In genomic region chr12:4535871-4536270, GRCh38 we compare ENCODE assay signal across 19 cellular contexts. TPM values are rescaled to one million over a fixed set of nuclear protein-coding genes. Genes with fewer than 3 reads are reported as not detected.
A peak's percentile ranks its signal among the peaks of the same experiment; 100 is the strongest.
DNase-seq lines count a peak whose midpoint lies in the region; ATAC-seq and TF ChIP-seq lines count a peak whose summit lies in the region.
"Had no signal": no experiment of that assay in that cellular context is flagged by ENCODE, and none has a peak within 500 bp of the region (broad histone marks: within the 10 kb centered on the region; RNA-seq: fewer than 3 reads in every experiment).

No MANE protein-coding gene starts in this region.

- H3K9me3 ChIP-seq in MM.1S (replicated peaks; ENCODE audit: insufficient read depth, low read length) (no peaks in the 10 kb centered on the region), adrenal gland (replicated peaks in 1 of 3) (no peaks in the 10 kb centered on the region), SJCRH30 (replicated peaks) (no peaks in the 10 kb centered on the region)
- H3K9me3 ChIP-seq: BE2C, MG63 had no signal

- H3K27me3 ChIP-seq in MM.1S (replicated peaks; ENCODE audit: insufficient read depth, low read length) (no peaks in the 10 kb centered on the region), adrenal gland (no peaks in the 10 kb centered on the region), SJCRH30 (no peaks in the 10 kb centered on the region)
- H3K27me3 ChIP-seq: BE2C, MG63 had no signal

- no peaks in the 10 kb centered on the region for H3K27me3 Mint-ChIP-seq in activated naive CD4-positive, alpha-beta T cell treated with anti-CD3 and anti-CD28 coated beads, Interleukin-2, amount 50 U/mL, for 24 hours
- H3K27me3 Mint-ChIP-seq in activated T-helper 17 cell treated with anti-CD3 and anti-CD28 coated beads, Interleukin-2, amount 50 U/mL, for 72 hours: no peaks in the 10 kb centered on the region

- TF ChIP-seq CTCF in MM.1S (IDR thresholded peaks at IDR 0.05; ENCODE audit: low read length) (no peak), adrenal gland (IDR thresholded peaks at IDR 0.05) (no peak)

- H3K36me3 ChIP-seq in MM.1S (replicated peaks; ENCODE audit: insufficient read depth, low read length) (0 out of 2 replicates have a peak, but pooled peaks cover 6% of the 10 kb centered on the region), adrenal gland (replicated peaks in 1 of 2) (peaks cover 0 to 15% of the 10 kb centered on the region in 2 donors), SJCRH30 (peaks cover 34% of the 10 kb centered on the region)

- no peaks in the 10 kb centered on the region for H3K36me3 Mint-ChIP-seq in activated naive CD4-positive, alpha-beta T cell treated with anti-CD3 and anti-CD28 coated beads, Interleukin-2, amount 50 U/mL, for 24 hours
- H3K36me3 Mint-ChIP-seq in activated T-helper 17 cell treated with anti-CD3 and anti-CD28 coated beads, Interleukin-2, amount 50 U/mL, for 72 hours (ENCODE audit: low read depth): peaks cover 31% of the 10 kb centered on the region

- H3K9me2 ChIP-seq in MM.1S (replicated peaks; ENCODE audit: insufficient read depth, low read length): no peaks in the 10 kb centered on the region

- peak overlapping the region; percentile 42 for H3K27ac Mint-ChIP-seq in activated naive CD4-positive, alpha-beta T cell treated with anti-CD3 and anti-CD28 coated beads, Interleukin-2, amount 50 U/mL, for 24 hours
- H3K27ac Mint-ChIP-seq in activated T-helper 17 cell treated with anti-CD3 and anti-CD28 coated beads, Interleukin-2, amount 50 U/mL, for 72 hours: peak overlapping the region; percentile 99

- H3K27ac ChIP-seq in MM.1S (ENCODE audit: low read length) (peak overlapping the region; percentile 77; the same call in 1 of the 2 replicates), adrenal gland (no peak overlapping the region), SJCRH30 (no peak overlapping the region)

- 56 to 66% (median 61%) methylated on average over 2 of the region's 2 CpGs for WGBS in adrenal gland, 4 donors

- H4K20me1 ChIP-seq in MM.1S (ENCODE audit: insufficient read depth, low read length): no peaks in the 10 kb centered on the region

- peaks cover 33% of the 10 kb centered on the region for H3K4me1 Mint-ChIP-seq in activated naive CD4-positive, alpha-beta T cell treated with anti-CD3 and anti-CD28 coated beads, Interleukin-2, amount 50 U/mL, for 24 hours
- H3K4me1 Mint-ChIP-seq in activated T-helper 17 cell treated with anti-CD3 and anti-CD28 coated beads, Interleukin-2, amount 50 U/mL, for 72 hours: peaks cover 20% of the 10 kb centered on the region

- no peak overlapping the region for H2AFZ ChIP-seq in MM.1S (ENCODE audit: low read length)

- H3K4me1 ChIP-seq in MM.1S (ENCODE audit: low read length) (peaks cover 30% of the 10 kb centered on the region), adrenal gland (replicated peaks in 1 of 2) (peaks cover 11 to 19% of the 10 kb centered on the region in 2 donors), SJCRH30 (peaks cover 5% of the 10 kb centered on the region; the same call in 1 of the 2 replicates)
- H3K4me1 ChIP-seq: BE2C had no signal

- H3K4me2 ChIP-seq in MM.1S (ENCODE audit: low read depth, low read length): peak overlapping the region; percentile 60

- no peak overlapping the region for H3K4me3 Mint-ChIP-seq in activated naive CD4-positive, alpha-beta T cell treated with anti-CD3 and anti-CD28 coated beads, Interleukin-2, amount 50 U/mL, for 24 hours
- H3K4me3 Mint-ChIP-seq in activated T-helper 17 cell treated with anti-CD3 and anti-CD28 coated beads, Interleukin-2, amount 50 U/mL, for 72 hours: no peak overlapping the region

- no peak for ATAC-seq in activated T-helper 17 cell treated with anti-CD3 and anti-CD28 coated beads, Interleukin-2, amount 50 U/mL, for 72 hours (replicated peaks)
- ATAC-seq: HCT116, PC-3, SK-N-SH treated with all-trans-retinoic acid at 6 μM for 48 hours had no signal

- H3K9ac ChIP-seq in MM.1S (ENCODE audit: low read length): peak overlapping the region; percentile 26; the same call in 1 of the 2 replicates

- peaks cover 73% of the 10 kb centered on the region for H3K79me2 ChIP-seq in MM.1S (ENCODE audit: low read length)

- TF ChIP-seq POLR2A in adrenal gland (IDR thresholded peaks at IDR 0.05): no peak

- peaks cover 35% of the 10 kb centered on the region for H3F3A ChIP-seq in MM.1S (ENCODE audit: insufficient read depth, low read length)

- H3K9me3 Mint-ChIP-seq in activated naive CD4-positive, alpha-beta T cell treated with anti-CD3 and anti-CD28 coated beads, Interleukin-2, amount 50 U/mL, for 24 hours: no peaks in the 10 kb centered on the region
- no peaks in the 10 kb centered on the region for H3K9me3 Mint-ChIP-seq in activated T-helper 17 cell treated with anti-CD3 and anti-CD28 coated beads, Interleukin-2, amount 50 U/mL, for 72 hours

- H3K4me3 ChIP-seq in MM.1S (ENCODE audit: low read length): 0 out of 2 replicates have a peak overlapping the region, but pooled peaks have one; percentile 17
- no peak overlapping the region for H3K4me3 ChIP-seq in adrenal gland
- H3K4me3 ChIP-seq in SJCRH30: no peak overlapping the region
- H3K4me3 ChIP-seq: MG63 had no signal

- intact Hi-C loops in adrenal gland (cut with DNase I): loop anchor here in 1 of 2 donors (10.0 kb wide), 1 partner anchor 231 kb away; no protein-coding TSS in a partner anchor

- no peak for DNase-seq in activated naive CD4-positive, alpha-beta T cell treated with anti-CD3 and anti-CD28 coated beads, Interleukin-2, amount 50 U/mL, for 16 hours
- peak; percentile 53 for DNase-seq in MM.1S
- DNase-seq in adrenal gland: no peak
- no peak for DNase-seq in KG1 (lab: John Stamatoyannopoulos, UW)
- DNase-seq in SJCRH30: no peak
- DNase-seq: 8988T, ACHN, BE2C, COR-L47, DMS53, MG63, NCI-H2029, NCI-H2227 treated with DMSO at 0.1 percent for 48 hours, NCI-H526 treated with DMSO at 0.1 percent for 48 hours, PC-3 had no signal

RNA-seq across cellular contexts. Expression of gene RAD51AP1, which starts 2.8 kb away (rescaled TPM):
- 10 to 100 TPM; 43.9 to 56.7 TPM for total RNA-seq in activated T-helper 17 cell treated with anti-CD3 and anti-CD28 coated beads, Interleukin-2, amount 50 U/mL, for 72 hours
- total RNA-seq in adrenal gland: 1 to 10 TPM in 6 of 8 donors, under 1 TPM in 1, not detected in 1; 0.55 to 4.9 (median 1.9) TPM
- 1 to 10 TPM in 2 of 3 donors, under 1 TPM in 1; 0.57 to 3.2 (median 1.1) TPM for polyA plus RNA-seq in adrenal gland
- 63.1 and 75.4 TPM in 2 replicates for total RNA-seq in SJCRH30 (2014; rRNA removed; shearing (Covaris generic))

RNA-seq across cellular contexts. Expression of gene DYRK4, which starts 26.1 kb away (rescaled TPM):
- total RNA-seq in activated T-helper 17 cell treated with anti-CD3 and anti-CD28 coated beads, Interleukin-2, amount 50 U/mL, for 72 hours: 10 to 100 TPM; 22.0 to 29.2 TPM
- 10 to 100 TPM; 24.2 to 55.1 (median 37.4) TPM for total RNA-seq in adrenal gland
- 100 to 1,000 TPM in 2 of 3 donors, 10 to 100 TPM in 1; 59.7 to 123 (median 120) TPM for polyA plus RNA-seq in adrenal gland
- 25.1 and 26.1 TPM in 2 replicates for total RNA-seq in SJCRH30 (2014; rRNA removed; shearing (Covaris generic))

Comparison
In these comparisons a context has a peak if more than half of its experiments do, and no peak if none do; other contexts are left out.
1. RNA of gene RAD51AP1, which starts 2.8 kb away (total RNA-seq): 63.1 to 75.4 TPM in SJCRH30 and 43.9 to 56.7 TPM in activated T-helper 17 cell treated with anti-CD3 and anti-CD28 coated beads, Interleukin-2, amount 50 U/mL, for 72 hours; 0.55 to 4.9 TPM in adrenal gland; every median in the first group is over 4 times any median in the second.